ENCODE assay signal across 8 cellular contexts in genomic region chr2:156436477-156437085, GRCh38. TPM values are rescaled to one million over a fixed set of nuclear protein-coding genes. Genes with fewer than 3 reads are reported as not detected.
DNase-seq lines count a peak whose midpoint lies in the region; ATAC-seq and TF ChIP-seq lines count a peak whose summit lies in the region.

No MANE protein-coding gene starts in this region.

- no peaks in the 10 kb centered on the region for H3K9me3 ChIP-seq in gastroesophageal sphincter

- H3K27ac Mint-ChIP-seq in activated T-helper 1 cell treated with anti-CD3 and anti-CD28 coated beads, Interleukin-12 subunit alpha, Interleukin-12 subunit beta, Interleukin-2, Interleukin-4 antibody, amounts not matched to agents 30 ng/mL and 10 ng/mL and 1 ng/mL, durations not matched to agents 14 hours and 24 hours and 36 hours: peak overlapping the region; percentile 98
- peak overlapping the region; percentile 97 for H3K27ac Mint-ChIP-seq in osteocyte (ENCODE audit: unreplicated experiment)

- H3K4me1 Mint-ChIP-seq in activated T-helper 1 cell treated with anti-CD3 and anti-CD28 coated beads, Interleukin-12 subunit alpha, Interleukin-12 subunit beta, Interleukin-2, Interleukin-4 antibody, amounts not matched to agents 30 ng/mL and 10 ng/mL and 1 ng/mL, durations not matched to agents 14 hours and 24 hours and 36 hours (ENCODE audit: low read depth): peaks cover 27% of the 10 kb centered on the region
- H3K4me1 Mint-ChIP-seq in osteocyte (ENCODE audit: unreplicated experiment): peaks cover 50% of the 10 kb centered on the region

- no peak for ATAC-seq in gastroesophageal sphincter

- H3K27me3 ChIP-seq in H7 (ENCODE audit: control insufficient read depth, insufficient read depth, low read length): no peaks in the 10 kb centered on the region
- H3K27me3 ChIP-seq in gastroesophageal sphincter: no peaks in the 10 kb centered on the region

- WGBS in gastroesophageal sphincter (ENCODE audit: low coverage in 1 of 2), 2 donors: 0% methylated on average over 4 to 10 of the region's 19 CpGs

- TF ChIP-seq EP300 in gastroesophageal sphincter (IDR thresholded peaks at IDR 0.05): no peak

- peaks cover 0 to 28% (median 16%) of the 10 kb centered on the region in 3 donors for H3K4me1 ChIP-seq in gastroesophageal sphincter

- DNase-seq in DMS53 (lab: John Stamatoyannopoulos, UW) (peak; percentile 54), DMS53 treated with DMSO at 0.1 percent for 48 hours (lab: John Stamatoyannopoulos, UW; ENCODE audit: unreplicated experiment) (no peak), H7 (peak; percentile 21), LNCaP clone FGC (ENCODE audit: low read depth) (no peak), osteocyte (ENCODE audit: extremely low spot score, unreplicated experiment) (no peak), GDM1 (lab: John Stamatoyannopoulos, UW) (no peak)
- peak; percentile 7 for DNase-seq in activated T-helper 1 cell treated with anti-CD3 and anti-CD28 coated beads, Interleukin-12 subunit alpha, Interleukin-12 subunit beta, Interleukin-2, Interleukin-4 antibody, amounts not matched to agents 30 ng/mL and 10 ng/mL and 1 ng/mL, durations not matched to agents 14 hours and 24 hours and 36 hours (ENCODE audit: low spot score)

- H3K9me3 Mint-ChIP-seq in activated T-helper 1 cell treated with anti-CD3 and anti-CD28 coated beads, Interleukin-12 subunit alpha, Interleukin-12 subunit beta, Interleukin-2, Interleukin-4 antibody, amounts not matched to agents 30 ng/mL and 10 ng/mL and 1 ng/mL, durations not matched to agents 14 hours and 24 hours and 36 hours: no peaks in the 10 kb centered on the region
- H3K9me3 Mint-ChIP-seq in osteocyte (ENCODE audit: unreplicated experiment): no peaks in the 10 kb centered on the region

- H3K36me3 ChIP-seq in H7 (replicated peaks; ENCODE audit: control insufficient read depth, insufficient read depth, low read length) (no peaks in the 10 kb centered on the region), gastroesophageal sphincter (no peaks in the 10 kb centered on the region)

- TF ChIP-seq CTCF in LNCaP clone FGC (IDR thresholded peaks at IDR 0.05; ENCODE audit: control insufficient read depth, extremely low read depth, insufficient read depth) (no peak), gastroesophageal sphincter (IDR thresholded peaks at IDR 0.05) (no peak), osteocyte (IDR thresholded peaks at IDR 0.05) (no peak)

- peak overlapping the region; percentile 94 to 100 (median 98) for H3K27ac ChIP-seq in gastroesophageal sphincter

- no peak for TF ChIP-seq POLR2A in gastroesophageal sphincter (IDR thresholded peaks at IDR 0.05)

- intact Hi-C loops in activated T-helper 1 cell treated with anti-CD3 and anti-CD28 coated beads, Interleukin-12 subunit alpha, Interleukin-12 subunit beta, Interleukin-2, Interleukin-4 antibody, amounts not matched to agents 30 ng/mL and 10 ng/mL and 1 ng/mL, durations not matched to agents 14 hours and 24 hours and 36 hours (cut with micrococcal nuclease): loop anchor here (1.0 to 5.0 kb wide), 6 partner anchors 35 to 152 kb away; no protein-coding TSS in a partner anchor

- H3K4me3 ChIP-seq in H7 (ENCODE audit: insufficient read depth, low read depth, low read length): peak overlapping the region; percentile 77
- H3K4me3 ChIP-seq in LNCaP clone FGC (ENCODE audit: low read depth, low read length): peak overlapping the region; percentile 55
- H3K4me3 ChIP-seq in gastroesophageal sphincter: peak overlapping the region; percentile 68 to 83

- peaks cover 17% of the 10 kb centered on the region for H3K36me3 Mint-ChIP-seq in activated T-helper 1 cell treated with anti-CD3 and anti-CD28 coated beads, Interleukin-12 subunit alpha, Interleukin-12 subunit beta, Interleukin-2, Interleukin-4 antibody, amounts not matched to agents 30 ng/mL and 10 ng/mL and 1 ng/mL, durations not matched to agents 14 hours and 24 hours and 36 hours (ENCODE audit: low read depth)
- H3K36me3 Mint-ChIP-seq in osteocyte (ENCODE audit: unreplicated experiment): no peaks in the 10 kb centered on the region

- H3K4me3 Mint-ChIP-seq in activated T-helper 1 cell treated with anti-CD3 and anti-CD28 coated beads, Interleukin-12 subunit alpha, Interleukin-12 subunit beta, Interleukin-2, Interleukin-4 antibody, amounts not matched to agents 30 ng/mL and 10 ng/mL and 1 ng/mL, durations not matched to agents 14 hours and 24 hours and 36 hours: peak overlapping the region; percentile 92
- peak overlapping the region; percentile 92 for H3K4me3 Mint-ChIP-seq in osteocyte (ENCODE audit: unreplicated experiment)

- peaks cover 2% of the 10 kb centered on the region for H3K27me3 Mint-ChIP-seq in activated T-helper 1 cell treated with anti-CD3 and anti-CD28 coated beads, Interleukin-12 subunit alpha, Interleukin-12 subunit beta, Interleukin-2, Interleukin-4 antibody, amounts not matched to agents 30 ng/mL and 10 ng/mL and 1 ng/mL, durations not matched to agents 14 hours and 24 hours and 36 hours (ENCODE audit: insufficient read depth)
- no peaks in the 10 kb centered on the region for H3K27me3 Mint-ChIP-seq in osteocyte (ENCODE audit: unreplicated experiment)

RNA-seq across cellular contexts. Expression of gene GPD2, which starts 0.4 kb away (rescaled TPM):
- 49.7 and 58.1 TPM in 2 replicates for total RNA-seq in H7 (2014; rRNA removed; shearing (Covaris generic))
- total RNA-seq in activated T-helper 1 cell treated with anti-CD3 and anti-CD28 coated beads, Interleukin-12 subunit alpha, Interleukin-12 subunit beta, Interleukin-2, Interleukin-4 antibody, amounts not matched to agents 30 ng/mL and 10 ng/mL and 1 ng/mL, durations not matched to agents 14 hours and 24 hours and 36 hours: 15.7 and 18.1 TPM in 2 replicates
- total RNA-seq in gastroesophageal sphincter (10 to 100 TPM; 16.7 to 51.5 (median 26.8) TPM), osteocyte (21.4 and 21.8 TPM in 2 replicates)

Comparison
In these comparisons a context has a peak if more than half of its experiments do, and no peak if none do; other contexts are left out.
1. DNase-seq: peak in DMS53 (single experiment), H7 (single experiment) and activated T-helper 1 cell treated with anti-CD3 and anti-CD28 coated beads, Interleukin-12 subunit alpha, Interleukin-12 subunit beta, Interleukin-2, Interleukin-4 antibody, amounts not matched to agents 30 ng/mL and 10 ng/mL and 1 ng/mL, durations not matched to agents 14 hours and 24 hours and 36 hours (single experiment); none in DMS53 treated with DMSO at 0.1 percent for 48 hours (single experiment), LNCaP clone FGC (single experiment), osteocyte (single experiment) and GDM1 (single experiment).
2. Peak in every context shown above with its lines, with median percentiles within 50 percentile points of each other: H3K4me3 ChIP-seq.